ENCODE assay signal across 8 cellular contexts in the genomic region with DNA sequence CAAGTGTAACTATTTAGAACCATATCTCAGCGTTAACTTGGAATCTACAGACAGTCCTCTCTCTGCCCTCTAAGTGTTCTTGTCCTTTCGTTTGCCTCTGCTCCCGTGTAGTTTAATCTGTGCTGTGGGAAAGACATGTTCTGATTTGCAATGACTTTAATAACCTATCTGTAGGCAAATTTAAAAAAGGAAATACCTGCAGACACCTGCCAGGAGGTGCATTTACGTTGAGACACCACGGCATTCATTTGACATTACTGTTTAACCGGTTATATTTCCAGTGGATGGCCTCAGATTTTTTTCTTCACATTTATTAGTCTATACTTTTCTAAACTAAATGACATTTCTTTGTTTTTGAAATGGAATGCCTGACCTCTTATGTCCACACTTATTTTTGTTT.
"Had no signal": no experiment of that assay in that cellular context is flagged by ENCODE, and none has a peak within 500 bp of the region (broad histone marks: within the 10 kb centered on the region; RNA-seq: fewer than 3 reads in every experiment).

No MANE protein-coding gene starts in this region.

- H3K36me3 ChIP-seq: HAP-1 had no signal

- H3K9me3 ChIP-seq: HAP-1 had no signal

- H3K4me3 ChIP-seq: GM23248, HAP-1, K562 had no signal

- H3K9ac ChIP-seq: GM23248 had no signal

- H2AFZ ChIP-seq: GM23248 had no signal

- H3K27ac ChIP-seq: GM23248, HL-60 had no signal

- DNase-seq: GM23248, GOT3, H7, HFFc6, IMR-90 had no signal
